Comparison of ENCODE assay signal across 1 cellular context in genomic region chr2:234693681-234694080, GRCh38.
A peak's percentile ranks its signal among the peaks of the same experiment; 100 is the strongest.
TF ChIP-seq lines count a peak whose summit lies in the region.

No MANE protein-coding gene starts in this region.

TF ChIP-seq in HepG2, 621 proteins besides CTCF, POLR2A, EP300 and RAD21:
- TF ChIP-seq TCF7 (IDR thresholded peaks at IDR 0.05; ENCODE audit: low read depth), result 0 out of 2 replicates have a peak, but pooled peaks have one; percentile 7
